Comparison of ENCODE assay signal across 8 cellular contexts in genomic region chr16:19559242-19559910, GRCh38. TPM values are rescaled to one million over a fixed set of nuclear protein-coding genes. Genes with fewer than 3 reads are reported as not detected.
DNase-seq lines count a peak whose midpoint lies in the region; ATAC-seq and TF ChIP-seq lines count a peak whose summit lies in the region.

No MANE protein-coding gene starts in this region.

- H3K27ac ChIP-seq in neural cell (ENCODE audit: low read length): no peak overlapping the region

- H3K9me3 Mint-ChIP-seq in endothelial cell (ENCODE audit: unreplicated experiment): no peaks in the 10 kb centered on the region

- TF ChIP-seq CTCF in endothelial cell (IDR thresholded peaks at IDR 0.05; ENCODE audit: unreplicated experiment): peak; percentile 86
- peak; percentile 81 for TF ChIP-seq CTCF in neural cell (IDR thresholded peaks at IDR 0.05; ENCODE audit: poor library complexity, severe bottlenecking)

- peaks cover 7% of the 10 kb centered on the region for H3K27me3 Mint-ChIP-seq in endothelial cell (ENCODE audit: unreplicated experiment)

- TF ChIP-seq EP300 in Ishikawa (IDR thresholded peaks at IDR 0.05; ENCODE audit: borderline replicate concordance) (no peak), neural cell (conservative IDR thresholded peaks at IDR 0.05; ENCODE audit: poor library complexity, severe bottlenecking) (no peak)

- H2AFZ ChIP-seq in neural cell (ENCODE audit: low read depth, low read length): no peak overlapping the region

- peaks cover 7% of the 10 kb centered on the region for H3K4me1 Mint-ChIP-seq in endothelial cell (ENCODE audit: unreplicated experiment)

- H3K4me3 Mint-ChIP-seq in endothelial cell (ENCODE audit: unreplicated experiment): no peak overlapping the region

- H3K79me2 ChIP-seq in neural cell (replicated peaks; ENCODE audit: insufficient read depth, low read length): peaks cover 11% of the 10 kb centered on the region

- H4K20me1 ChIP-seq in neural cell (ENCODE audit: insufficient read depth): no peaks in the 10 kb centered on the region

- H3K9ac ChIP-seq in neural cell (ENCODE audit: low read length): no peak overlapping the region

- ATAC-seq in HG03460 (IDR thresholded peaks at IDR 0.05; ENCODE audit: unreplicated experiment) (no peak), GM21390 (IDR thresholded peaks at IDR 0.05; ENCODE audit: unreplicated experiment) (no peak)

- no peaks in the 10 kb centered on the region for H3K9me2 ChIP-seq in neural cell (ENCODE audit: insufficient read depth, low read length)

- H3K36me3 ChIP-seq in neural cell (ENCODE audit: insufficient read depth, low read length): no peaks in the 10 kb centered on the region

- no peaks in the 10 kb centered on the region for H3K9me3 ChIP-seq in neural cell (ENCODE audit: low read length)

- H3K4me3 ChIP-seq in neural cell (ENCODE audit: low read length): no peak overlapping the region

- TF ChIP-seq RAD21 in Ishikawa (IDR thresholded peaks at IDR 0.05; ENCODE audit: low read depth) (peak; percentile 65), neural cell (conservative IDR thresholded peaks at IDR 0.05) (peak; percentile 76)

- H3F3A ChIP-seq in neural cell (ENCODE audit: insufficient read depth, low read length, poor library complexity, severe bottlenecking): no peaks in the 10 kb centered on the region

- peak; percentile 61 for DNase-seq in activated CD8-positive, alpha-beta memory T cell treated with anti-CD3 and anti-CD28 coated beads for 24 hours
- DNase-seq in activated CD8-positive, alpha-beta memory T cell treated with anti-CD3 and anti-CD28 coated beads, Interleukin-2, amount 50 U/mL, for 48 hours: no peak
- DNase-seq in RPMI7951 (ENCODE audit: low read depth) (peak; percentile 49), endothelial cell (ENCODE audit: low spot score) (peak; percentile 26)

- H3K27ac Mint-ChIP-seq in endothelial cell (ENCODE audit: unreplicated experiment): no peak overlapping the region

- H3K4me2 ChIP-seq in neural cell (ENCODE audit: low read length): no peak overlapping the region

- H3K36me3 Mint-ChIP-seq in endothelial cell (ENCODE audit: low read depth, unreplicated experiment): peaks cover 12% of the 10 kb centered on the region

- no peaks in the 10 kb centered on the region for H3K27me3 ChIP-seq in neural cell (ENCODE audit: insufficient read depth, low read depth, low read length)

TF ChIP-seq in Ishikawa, 13 proteins besides CTCF, POLR2A, EP300 and RAD21:
- TF ChIP-seq YY1 (IDR thresholded peaks at IDR 0.05; ENCODE audit: low read depth): no peak
- TF ChIP-seq, protein P1, sequence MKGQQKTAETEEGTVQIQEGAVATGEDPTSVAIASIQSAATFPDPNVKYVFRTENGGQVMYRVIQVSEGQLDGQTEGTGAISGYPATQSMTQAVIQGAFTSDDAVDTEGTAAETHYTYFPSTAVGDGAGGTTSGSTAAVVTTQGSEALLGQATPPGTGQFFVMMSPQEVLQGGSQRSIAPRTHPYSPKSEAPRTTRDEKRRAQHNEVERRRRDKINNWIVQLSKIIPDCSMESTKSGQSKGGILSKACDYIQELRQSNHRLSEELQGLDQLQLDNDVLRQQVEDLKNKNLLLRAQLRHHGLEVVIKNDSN (IDR thresholded peaks at IDR 0.05): no peak
- TF ChIP-seq TAF1 (IDR thresholded peaks at IDR 0.05; ENCODE audit: low read depth): no peak
- TF ChIP-seq EGR1 (IDR thresholded peaks at IDR 0.05): no peak
- TF ChIP-seq, protein P2, sequence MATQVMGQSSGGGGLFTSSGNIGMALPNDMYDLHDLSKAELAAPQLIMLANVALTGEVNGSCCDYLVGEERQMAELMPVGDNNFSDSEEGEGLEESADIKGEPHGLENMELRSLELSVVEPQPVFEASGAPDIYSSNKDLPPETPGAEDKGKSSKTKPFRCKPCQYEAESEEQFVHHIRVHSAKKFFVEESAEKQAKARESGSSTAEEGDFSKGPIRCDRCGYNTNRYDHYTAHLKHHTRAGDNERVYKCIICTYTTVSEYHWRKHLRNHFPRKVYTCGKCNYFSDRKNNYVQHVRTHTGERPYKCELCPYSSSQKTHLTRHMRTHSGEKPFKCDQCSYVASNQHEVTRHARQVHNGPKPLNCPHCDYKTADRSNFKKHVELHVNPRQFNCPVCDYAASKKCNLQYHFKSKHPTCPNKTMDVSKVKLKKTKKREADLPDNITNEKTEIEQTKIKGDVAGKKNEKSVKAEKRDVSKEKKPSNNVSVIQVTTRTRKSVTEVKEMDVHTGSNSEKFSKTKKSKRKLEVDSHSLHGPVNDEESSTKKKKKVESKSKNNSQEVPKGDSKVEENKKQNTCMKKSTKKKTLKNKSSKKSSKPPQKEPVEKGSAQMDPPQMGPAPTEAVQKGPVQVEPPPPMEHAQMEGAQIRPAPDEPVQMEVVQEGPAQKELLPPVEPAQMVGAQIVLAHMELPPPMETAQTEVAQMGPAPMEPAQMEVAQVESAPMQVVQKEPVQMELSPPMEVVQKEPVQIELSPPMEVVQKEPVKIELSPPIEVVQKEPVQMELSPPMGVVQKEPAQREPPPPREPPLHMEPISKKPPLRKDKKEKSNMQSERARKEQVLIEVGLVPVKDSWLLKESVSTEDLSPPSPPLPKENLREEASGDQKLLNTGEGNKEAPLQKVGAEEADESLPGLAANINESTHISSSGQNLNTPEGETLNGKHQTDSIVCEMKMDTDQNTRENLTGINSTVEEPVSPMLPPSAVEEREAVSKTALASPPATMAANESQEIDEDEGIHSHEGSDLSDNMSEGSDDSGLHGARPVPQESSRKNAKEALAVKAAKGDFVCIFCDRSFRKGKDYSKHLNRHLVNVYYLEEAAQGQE (IDR thresholded peaks at IDR 0.05; ENCODE audit: low read depth): no peak
- TF ChIP-seq MAX (IDR thresholded peaks at IDR 0.05): no peak
- no peak for TF ChIP-seq FOXM1 (IDR thresholded peaks at IDR 0.05; ENCODE audit: borderline replicate concordance, low read depth)
- TF ChIP-seq ZBTB7A (IDR thresholded peaks at IDR 0.05; ENCODE audit: low read depth): no peak
- no peak for TF ChIP-seq TCF12 (IDR thresholded peaks at IDR 0.05; ENCODE audit: low read depth)

TF ChIP-seq in neural cell, 6 proteins besides CTCF, POLR2A, EP300 and RAD21:
- TF ChIP-seq, protein P2 (IDR thresholded peaks at IDR 0.05; ENCODE audit: borderline replicate concordance): no peak
- no peak for TF ChIP-seq TAF1 (IDR thresholded peaks at IDR 0.05; ENCODE audit: low read depth)
- peak; percentile 77 for TF ChIP-seq SMC3 (conservative IDR thresholded peaks at IDR 0.05; ENCODE audit: poor library complexity)
- TF ChIP-seq EZH2 (IDR thresholded peaks at IDR 0.05; ENCODE audit: borderline replicate concordance, insufficient read depth, low read length, poor library complexity, severe bottlenecking): no peak
- TF ChIP-seq MXI1 (conservative IDR thresholded peaks at IDR 0.05; ENCODE audit: poor library complexity, severe bottlenecking): no peak

RNA-seq across cellular contexts. Expression of gene VPS35L, which starts 3.9 kb away (rescaled TPM):
- 19.6 and 29.9 TPM in 2 replicates for total RNA-seq in RPMI7951 (2014; rRNA removed; shearing (Covaris generic))
- 60.0 TPM for total RNA-seq in endothelial cell (ENCODE audit: unreplicated experiment)
- 29.8 and 30.2 TPM in 2 replicates for polyA plus RNA-seq in neural cell
- polyA minus RNA-seq in neural cell: 54.9 and 57.0 TPM in 2 replicates

RNA-seq across cellular contexts. Expression of gene CCP110, which starts 35.6 kb away (rescaled TPM):
- total RNA-seq in RPMI7951 (2014; rRNA removed; shearing (Covaris generic)): 13.5 and 15.4 TPM in 2 replicates
- 6.8 TPM for total RNA-seq in endothelial cell (ENCODE audit: unreplicated experiment)
- 38.4 and 40.3 TPM in 2 replicates for polyA plus RNA-seq in neural cell
- 70.4 and 76.1 TPM in 2 replicates for polyA minus RNA-seq in neural cell

RNA-seq across cellular contexts. Expression of gene GDE1, which starts 37.5 kb away (rescaled TPM):
- total RNA-seq in RPMI7951 (2014; rRNA removed; shearing (Covaris generic)): 62.0 and 68.1 TPM in 2 replicates
- total RNA-seq in endothelial cell (ENCODE audit: unreplicated experiment): 50.0 TPM
- 74.7 and 76.6 TPM in 2 replicates for polyA plus RNA-seq in neural cell
- 56.0 and 58.4 TPM in 2 replicates for polyA minus RNA-seq in neural cell
